ENCODE assay signal across 2 cellular contexts in the genomic region with DNA sequence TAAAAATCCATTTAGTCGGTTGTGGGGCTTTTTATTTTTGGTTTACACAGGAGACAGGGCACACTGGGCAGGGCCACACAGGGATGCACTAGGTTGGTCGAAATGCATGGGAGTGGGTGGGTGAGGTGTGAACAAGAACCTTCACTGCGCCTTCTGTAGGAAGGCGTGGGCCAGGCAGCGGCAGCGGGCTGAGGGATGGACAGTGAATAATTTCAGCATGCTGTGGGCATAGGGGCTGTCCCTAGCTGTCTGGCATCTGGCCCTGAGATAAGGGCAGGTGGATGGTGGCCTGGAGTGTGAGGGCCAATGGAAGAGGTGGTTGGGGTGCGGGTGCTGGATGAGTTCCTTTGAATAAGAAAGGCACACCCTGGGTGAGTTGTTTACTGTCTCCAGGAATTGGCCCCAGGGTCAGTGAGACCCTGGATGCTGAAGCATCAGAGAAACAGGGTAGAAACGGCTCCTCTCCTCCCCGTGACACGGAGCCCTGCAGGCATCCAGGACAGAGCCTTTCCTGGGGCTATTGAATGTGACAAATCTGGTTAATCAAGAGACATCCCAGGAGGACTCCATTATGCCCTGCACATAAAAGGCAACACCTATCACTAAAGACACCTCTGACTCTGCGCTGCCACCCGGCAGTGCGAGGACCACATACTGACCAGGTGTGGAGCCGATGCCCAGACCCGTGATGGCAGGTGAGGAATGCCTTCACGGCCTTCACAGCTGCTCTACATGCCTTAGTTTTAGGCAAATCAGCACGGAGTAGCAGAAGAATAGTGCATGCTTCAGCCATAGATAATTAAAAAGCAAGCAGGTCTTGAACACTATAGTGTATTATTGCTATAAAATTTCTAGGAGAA.
TF ChIP-seq lines count a peak whose summit lies in the region.

No MANE protein-coding gene starts in this region.

TF ChIP-seq in GM23338, 12 proteins besides CTCF, POLR2A, EP300 and RAD21 (continues in another document):
- TF ChIP-seq CREB1 (CRISPR knock-in tag; IDR thresholded peaks at IDR 0.05; ENCODE audit: low read depth): no peak
- TF ChIP-seq JUNB (IDR thresholded peaks at IDR 0.05; ENCODE audit: unreplicated experiment): no peak
- TF ChIP-seq POLR2AphosphoS5 (IDR thresholded peaks at IDR 0.05; ENCODE audit: low read depth): no peak
- no peak for TF ChIP-seq EZH2 (IDR thresholded peaks at IDR 0.05; ENCODE audit: low read depth, unreplicated experiment)
- no peak for TF ChIP-seq ZNF114 (CRISPR knock-in tag; IDR thresholded peaks at IDR 0.05)
- TF ChIP-seq, protein P1, sequence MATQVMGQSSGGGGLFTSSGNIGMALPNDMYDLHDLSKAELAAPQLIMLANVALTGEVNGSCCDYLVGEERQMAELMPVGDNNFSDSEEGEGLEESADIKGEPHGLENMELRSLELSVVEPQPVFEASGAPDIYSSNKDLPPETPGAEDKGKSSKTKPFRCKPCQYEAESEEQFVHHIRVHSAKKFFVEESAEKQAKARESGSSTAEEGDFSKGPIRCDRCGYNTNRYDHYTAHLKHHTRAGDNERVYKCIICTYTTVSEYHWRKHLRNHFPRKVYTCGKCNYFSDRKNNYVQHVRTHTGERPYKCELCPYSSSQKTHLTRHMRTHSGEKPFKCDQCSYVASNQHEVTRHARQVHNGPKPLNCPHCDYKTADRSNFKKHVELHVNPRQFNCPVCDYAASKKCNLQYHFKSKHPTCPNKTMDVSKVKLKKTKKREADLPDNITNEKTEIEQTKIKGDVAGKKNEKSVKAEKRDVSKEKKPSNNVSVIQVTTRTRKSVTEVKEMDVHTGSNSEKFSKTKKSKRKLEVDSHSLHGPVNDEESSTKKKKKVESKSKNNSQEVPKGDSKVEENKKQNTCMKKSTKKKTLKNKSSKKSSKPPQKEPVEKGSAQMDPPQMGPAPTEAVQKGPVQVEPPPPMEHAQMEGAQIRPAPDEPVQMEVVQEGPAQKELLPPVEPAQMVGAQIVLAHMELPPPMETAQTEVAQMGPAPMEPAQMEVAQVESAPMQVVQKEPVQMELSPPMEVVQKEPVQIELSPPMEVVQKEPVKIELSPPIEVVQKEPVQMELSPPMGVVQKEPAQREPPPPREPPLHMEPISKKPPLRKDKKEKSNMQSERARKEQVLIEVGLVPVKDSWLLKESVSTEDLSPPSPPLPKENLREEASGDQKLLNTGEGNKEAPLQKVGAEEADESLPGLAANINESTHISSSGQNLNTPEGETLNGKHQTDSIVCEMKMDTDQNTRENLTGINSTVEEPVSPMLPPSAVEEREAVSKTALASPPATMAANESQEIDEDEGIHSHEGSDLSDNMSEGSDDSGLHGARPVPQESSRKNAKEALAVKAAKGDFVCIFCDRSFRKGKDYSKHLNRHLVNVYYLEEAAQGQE (IDR thresholded peaks at IDR 0.05; ENCODE audit: unreplicated experiment): no peak
- TF ChIP-seq ZNF331 (CRISPR knock-in tag; IDR thresholded peaks at IDR 0.05; ENCODE audit: low read depth): no peak
- TF ChIP-seq STAT1 (IDR thresholded peaks at IDR 0.05; ENCODE audit: unreplicated experiment): no peak
- TF ChIP-seq EZH2phosphoT487 (IDR thresholded peaks at IDR 0.05; ENCODE audit: unreplicated experiment): no peak
- no peak for TF ChIP-seq NANOG (IDR thresholded peaks at IDR 0.05; ENCODE audit: borderline replicate concordance)
- no peak for TF ChIP-seq ETS1 (IDR thresholded peaks at IDR 0.05)

TF ChIP-seq in K562, 482 proteins besides CTCF, POLR2A, EP300 and RAD21 (continued from another document):
- no peak for TF ChIP-seq GTF2A2 (tag; IDR thresholded peaks at IDR 0.05)
TF ChIP-seq in K562: peak in this region for 0.
